ENCODE assay signal across 1 cellular context in genomic region chr1:243293941-243294722, GRCh38.
TF ChIP-seq lines count a peak whose summit lies in the region.

No MANE protein-coding gene starts in this region.

TF ChIP-seq in WTC11, 78 proteins besides CTCF, POLR2A, EP300 and RAD21 (continued from another document):
- TF ChIP-seq FOXP4 (CRISPR knock-in tag; IDR thresholded peaks at IDR 0.05) (no peak), PRDM15 (CRISPR knock-in tag; IDR thresholded peaks at IDR 0.05) (no peak), E2F5 (CRISPR knock-in tag; IDR thresholded peaks at IDR 0.05) (no peak), ZNF232 (CRISPR knock-in tag; IDR thresholded peaks at IDR 0.05) (no peak), ZNF281 (CRISPR knock-in tag; IDR thresholded peaks at IDR 0.05) (no peak), ZNF425 (CRISPR knock-in tag; conservative IDR thresholded peaks at IDR 0.05) (no peak), SP1 (CRISPR knock-in tag; conservative IDR thresholded peaks at IDR 0.05) (no peak), AR (CRISPR knock-in tag; IDR thresholded peaks at IDR 0.05) (no peak)
TF ChIP-seq in WTC11: peak in this region for 0.
